ENCODE assay signal across 15 cellular contexts in genomic region chr13:36067619-36068456, GRCh38.
DNase-seq lines count a peak whose midpoint lies in the region; TF ChIP-seq lines count a peak whose summit lies in the region.
"Had no signal": no experiment of that assay in that cellular context is flagged by ENCODE, and none has a peak within 500 bp of the region (broad histone marks: within the 10 kb centered on the region; RNA-seq: fewer than 3 reads in every experiment).

No MANE protein-coding gene starts in this region.

- POLR2A ChIA-PET in Caco-2 (lab: Charles Lee) = no interaction called here

- H3K27ac Mint-ChIP-seq in glutamatergic neuron (ENCODE audit: unreplicated experiment) (peak overlapping the region; percentile 38), Caco-2 (ENCODE audit: unreplicated experiment) (no peak overlapping the region)
- H3K27ac Mint-ChIP-seq: CD8-positive, alpha-beta T cell had no signal

- H3K27me3 ChIP-seq in HUES6 (ENCODE audit: control insufficient read depth, insufficient read depth, low read length) = no peaks in the 10 kb centered on the region
- H3K27me3 ChIP-seq in uterus = no peaks in the 10 kb centered on the region
- no peaks in the 10 kb centered on the region for H3K27me3 ChIP-seq in Caco-2 (replicated peaks; ENCODE audit: control insufficient read depth, insufficient read depth, low read length)
- H3K27me3 ChIP-seq: BE2C had no signal

- no peak overlapping the region for H3K9ac ChIP-seq in HUES6 (ENCODE audit: low read length)

- TF ChIP-seq POLR2A in uterus (IDR thresholded peaks at IDR 0.05) = no peak

- TF ChIP-seq CTCF in astrocyte of the cerebellum (IDR thresholded peaks at IDR 0.05; ENCODE audit: low read depth, low read length, missing control alignments) (no peak), glutamatergic neuron (IDR thresholded peaks at IDR 0.05; ENCODE audit: partially characterized antibody, unreplicated experiment) (no peak), uterus (IDR thresholded peaks at IDR 0.05) (no peak), Caco-2 (IDR thresholded peaks at IDR 0.05; ENCODE audit: insufficient read depth in 1 of 2, low read depth in 1 of 2, low read length in 1 of 2, severe bottlenecking in 1 of 2, unreplicated experiment in 1 of 2) (no peak)

- H3K4me1 Mint-ChIP-seq in glutamatergic neuron (ENCODE audit: low read depth, unreplicated experiment) = peaks cover 3% of the 10 kb centered on the region
- no peaks in the 10 kb centered on the region for H3K4me1 Mint-ChIP-seq in Caco-2 (ENCODE audit: low read depth, unreplicated experiment)

- in situ Hi-C loops in astrocyte of the cerebellum (cut with HindIII; ENCODE audit: low sequenced_read_pairs) = no loop called here

- peak; percentile 15 for DNase-seq in astrocyte of the cerebellum (ENCODE audit: low read depth)
- no peak for DNase-seq in glutamatergic neuron
- DNase-seq in uterus = no peak
- no peak for DNase-seq in SIG-M5 (lab: John Stamatoyannopoulos, UW)
- no peak for DNase-seq in Caco-2
- no peak for DNase-seq in NCI-H2196 (lab: John Stamatoyannopoulos, UW; ENCODE audit: unreplicated experiment)
- DNase-seq: BE2C; CD8-positive, alpha-beta T cell; NCI-H146; NCI-H446; NCI-H748 treated with DMSO at 0.1 percent for 48 hours; PC-9 had no signal

- H3K36me3 ChIP-seq in HUES6 (ENCODE audit: control insufficient read depth, insufficient read depth, low read length) (no peaks in the 10 kb centered on the region), uterus (no peaks in the 10 kb centered on the region), Caco-2 (ENCODE audit: control insufficient read depth, insufficient read depth, low read length) (no peaks in the 10 kb centered on the region)
- H3K36me3 ChIP-seq: BE2C had no signal

- H3K9me3 ChIP-seq in HUES6 (ENCODE audit: control insufficient read depth, insufficient read depth, low read depth, low read length) (no peaks in the 10 kb centered on the region), uterus (no peaks in the 10 kb centered on the region), Caco-2 (no peaks in the 10 kb centered on the region)
- H3K9me3 ChIP-seq: BE2C had no signal

- H3K27me3 Mint-ChIP-seq in glutamatergic neuron (ENCODE audit: unreplicated experiment) = no peaks in the 10 kb centered on the region
- H3K27me3 Mint-ChIP-seq in Caco-2 (ENCODE audit: insufficient read depth, unreplicated experiment) = peaks cover 9% of the 10 kb centered on the region

- peaks cover 4% of the 10 kb centered on the region for H3K36me3 Mint-ChIP-seq in glutamatergic neuron (ENCODE audit: unreplicated experiment)
- no peaks in the 10 kb centered on the region for H3K36me3 Mint-ChIP-seq in Caco-2 (ENCODE audit: insufficient read depth, unreplicated experiment)
- H3K36me3 Mint-ChIP-seq: CD8-positive, alpha-beta T cell had no signal

- 0 out of 2 replicates have a peak overlapping the region, but pooled peaks have one; percentile 33 for H3K27ac ChIP-seq in HUES6 (ENCODE audit: low read depth, low read length)
- H3K27ac ChIP-seq in uterus = peak overlapping the region; percentile 78 to 82
- H3K27ac ChIP-seq: HL-60, PC-9 had no signal

- CTCF ChIA-PET in Caco-2 (lab: Charles Lee) = no interaction called here

- H3K4me3 Mint-ChIP-seq in glutamatergic neuron (ENCODE audit: unreplicated experiment) (no peak overlapping the region), Caco-2 (ENCODE audit: unreplicated experiment) (no peak overlapping the region)
- H3K4me3 Mint-ChIP-seq: CD8-positive, alpha-beta T cell had no signal

- H3K4me1 ChIP-seq in HUES6 (ENCODE audit: control insufficient read depth, insufficient read depth, low read length) (peaks cover 8% of the 10 kb centered on the region; the same call in 1 of the 2 replicates), uterus (peaks cover 0 to 2% of the 10 kb centered on the region in 2 donors), Caco-2 (no peaks in the 10 kb centered on the region)

- no peak overlapping the region for H3K4me3 ChIP-seq in HUES6 (ENCODE audit: low read depth, low read length)
- no peak overlapping the region for H3K4me3 ChIP-seq in astrocyte of the cerebellum (ENCODE audit: low read depth, low read length)
- no peak overlapping the region for H3K4me3 ChIP-seq in uterus
- H3K4me3 ChIP-seq in Caco-2 (ENCODE audit: low read depth, low read length) = no peak overlapping the region
- H3K4me3 ChIP-seq: K562, PC-9 had no signal

- intact Hi-C loops in uterus (cut with DNase I; ENCODE audit: low total_unique reads) = no loop called here
- intact Hi-C loops in Caco-2 (cut with micrococcal nuclease; ENCODE audit: unreplicated experiment) = no loop called here

- H3K9me3 Mint-ChIP-seq in glutamatergic neuron (ENCODE audit: unreplicated experiment) (no peaks in the 10 kb centered on the region), Caco-2 (ENCODE audit: unreplicated experiment) (no peaks in the 10 kb centered on the region)

- BruUV-seq in Caco-2 (replicated peaks; lab: Mats Ljungman, UMichigan) = no TSS peak
